1 cellular context compared by ENCODE assay signal in the genomic region with DNA sequence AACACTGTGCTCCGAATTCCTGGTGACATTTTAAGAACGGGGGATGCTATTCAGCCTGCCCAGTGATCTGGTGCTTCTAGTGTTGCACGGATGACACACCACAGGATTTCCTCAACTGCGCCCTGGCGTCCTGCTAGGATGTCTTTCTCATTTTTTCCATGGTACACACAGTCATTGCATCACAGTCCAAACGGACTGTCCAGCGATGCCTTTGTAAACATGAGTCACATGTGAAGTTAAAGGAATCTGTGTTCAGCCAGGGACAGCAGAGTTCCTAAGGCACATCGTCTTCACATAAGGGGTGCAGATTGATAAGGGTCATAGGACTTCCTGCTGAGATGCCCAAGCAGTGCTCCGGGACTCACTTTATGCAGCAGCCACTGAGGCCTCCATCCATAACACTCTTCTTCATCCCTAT.
A peak's percentile ranks its signal among the peaks of the same experiment; 100 is the strongest.
TF ChIP-seq lines count a peak whose summit lies in the region.

No MANE protein-coding gene starts in this region.

TF ChIP-seq in HepG2, 621 proteins besides CTCF, POLR2A, EP300 and RAD21 (continued from another document and continues in another):
- TF ChIP-seq, protein P1, sequence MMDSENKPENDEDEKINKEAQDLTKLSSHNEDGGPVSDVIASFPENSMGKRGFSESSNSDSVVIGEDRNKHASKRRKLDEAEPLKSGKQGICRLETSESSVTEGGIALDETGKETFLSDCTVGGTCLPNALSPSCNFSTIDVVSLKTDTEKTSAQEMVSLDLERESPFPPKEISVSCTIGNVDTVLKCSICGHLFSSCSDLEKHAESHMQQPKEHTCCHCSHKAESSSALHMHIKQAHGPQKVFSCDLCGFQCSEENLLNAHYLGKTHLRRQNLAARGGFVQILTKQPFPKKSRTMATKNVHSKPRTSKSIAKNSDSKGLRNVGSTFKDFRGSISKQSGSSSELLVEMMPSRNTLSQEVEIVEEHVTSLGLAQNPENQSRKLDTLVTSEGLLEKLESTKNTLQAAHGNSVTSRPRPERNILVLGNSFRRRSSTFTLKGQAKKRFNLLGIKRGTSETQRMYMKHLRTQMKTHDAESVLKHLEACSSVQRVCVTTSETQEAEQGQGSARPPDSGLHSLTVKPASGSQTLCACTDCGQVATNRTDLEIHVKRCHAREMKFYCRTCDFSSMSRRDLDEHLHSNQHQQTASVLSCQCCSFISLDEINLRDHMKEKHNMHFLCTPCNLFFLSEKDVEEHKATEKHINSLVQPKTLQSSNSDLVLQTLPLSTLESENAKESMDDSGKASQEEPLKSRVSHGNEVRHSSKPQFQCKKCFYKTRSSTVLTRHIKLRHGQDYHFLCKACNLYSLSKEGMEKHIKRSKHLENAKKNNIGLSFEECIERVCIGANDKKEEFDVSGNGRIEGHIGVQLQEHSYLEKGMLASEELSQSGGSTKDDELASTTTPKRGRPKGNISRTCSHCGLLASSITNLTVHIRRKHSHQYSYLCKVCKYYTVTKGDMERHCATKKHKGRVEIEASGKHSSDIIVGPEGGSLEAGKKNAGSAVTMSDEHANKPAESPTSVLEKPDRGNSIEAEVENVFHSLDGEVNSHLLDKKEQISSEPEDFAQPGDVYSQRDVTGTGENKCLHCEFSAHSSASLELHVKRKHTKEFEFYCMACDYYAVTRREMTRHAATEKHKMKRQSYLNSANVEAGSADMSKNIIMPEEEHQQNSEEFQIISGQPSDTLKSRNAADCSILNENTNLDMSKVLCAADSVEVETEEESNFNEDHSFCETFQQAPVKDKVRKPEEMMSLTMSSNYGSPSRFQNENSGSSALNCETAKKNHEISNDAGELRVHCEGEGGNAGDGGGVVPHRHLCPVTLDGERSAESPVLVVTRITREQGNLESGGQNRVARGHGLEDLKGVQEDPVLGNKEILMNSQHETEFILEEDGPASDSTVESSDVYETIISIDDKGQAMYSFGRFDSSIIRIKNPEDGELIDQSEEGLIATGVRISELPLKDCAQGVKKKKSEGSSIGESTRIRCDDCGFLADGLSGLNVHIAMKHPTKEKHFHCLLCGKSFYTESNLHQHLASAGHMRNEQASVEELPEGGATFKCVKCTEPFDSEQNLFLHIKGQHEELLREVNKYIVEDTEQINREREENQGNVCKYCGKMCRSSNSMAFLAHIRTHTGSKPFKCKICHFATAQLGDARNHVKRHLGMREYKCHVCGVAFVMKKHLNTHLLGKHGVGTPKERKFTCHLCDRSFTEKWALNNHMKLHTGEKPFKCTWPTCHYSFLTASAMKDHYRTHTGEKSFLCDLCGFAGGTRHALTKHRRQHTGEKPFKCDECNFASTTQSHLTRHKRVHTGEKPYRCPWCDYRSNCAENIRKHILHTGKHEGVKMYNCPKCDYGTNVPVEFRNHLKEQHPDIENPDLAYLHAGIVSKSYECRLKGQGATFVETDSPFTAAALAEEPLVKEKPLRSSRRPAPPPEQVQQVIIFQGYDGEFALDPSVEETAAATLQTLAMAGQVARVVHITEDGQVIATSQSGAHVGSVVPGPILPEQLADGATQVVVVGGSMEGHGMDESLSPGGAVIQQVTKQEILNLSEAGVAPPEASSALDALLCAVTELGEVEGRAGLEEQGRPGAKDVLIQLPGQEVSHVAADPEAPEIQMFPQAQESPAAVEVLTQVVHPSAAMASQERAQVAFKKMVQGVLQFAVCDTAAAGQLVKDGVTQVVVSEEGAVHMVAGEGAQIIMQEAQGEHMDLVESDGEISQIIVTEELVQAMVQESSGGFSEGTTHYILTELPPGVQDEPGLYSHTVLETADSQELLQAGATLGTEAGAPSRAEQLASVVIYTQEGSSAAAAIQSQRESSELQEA (CRISPR knock-in tag; IDR thresholded peaks at IDR 0.05; ENCODE audit: not compliant biosample characterization) = no peak
- TF ChIP-seq TRIM24 (CRISPR knock-in tag; IDR thresholded peaks at IDR 0.05) (no peak), PHF21A (CRISPR knock-in tag; IDR thresholded peaks at IDR 0.05) (peak; percentile 77), MTF2 (CRISPR knock-in tag; IDR thresholded peaks at IDR 0.05; ENCODE audit: borderline replicate concordance) (peak; percentile 19; the same call in 1 of the 2 replicates), ZNF737 (CRISPR knock-in tag; IDR thresholded peaks at IDR 0.05; ENCODE audit: borderline replicate concordance) (no peak), ZNF530 (CRISPR knock-in tag; IDR thresholded peaks at IDR 0.05; ENCODE audit: low read depth) (no peak), ZFP37 (CRISPR knock-in tag; IDR thresholded peaks at IDR 0.05; ENCODE audit: borderline replicate concordance) (no peak), TCF7L2 (IDR thresholded peaks at IDR 0.05; ENCODE audit: low read depth, low read length) (no peak), TEAD2 (CRISPR knock-in tag; IDR thresholded peaks at IDR 0.05) (no peak), EEA1 (CRISPR knock-in tag; IDR thresholded peaks at IDR 0.05; ENCODE audit: borderline replicate concordance) (no peak), KAT2B (IDR thresholded peaks at IDR 0.05; ENCODE audit: borderline replicate concordance, low read depth, low read length) (no peak), ZNF274 (CRISPR knock-in tag; IDR thresholded peaks at IDR 0.05) (no peak), NR2F6 (IDR thresholded peaks at IDR 0.05) (no peak), NR2F6 (CRISPR knock-in tag; IDR thresholded peaks at IDR 0.05) (peak; percentile 73), ZNF549 (CRISPR knock-in tag; IDR thresholded peaks at IDR 0.05) (no peak), ADNP (CRISPR knock-in tag; IDR thresholded peaks at IDR 0.05) (no peak), SATB2 (CRISPR knock-in tag; IDR thresholded peaks at IDR 0.05) (no peak), ZNF230 (CRISPR knock-in tag; IDR thresholded peaks at IDR 0.05) (no peak), CC2D1A (CRISPR knock-in tag; IDR thresholded peaks at IDR 0.05) (no peak), ZNF253 (CRISPR knock-in tag; IDR thresholded peaks at IDR 0.05; ENCODE audit: borderline replicate concordance) (no peak), HDAC2 (CRISPR knock-in tag; IDR thresholded peaks at IDR 0.05) (peak; percentile 98)
- TF ChIP-seq, protein P2, sequence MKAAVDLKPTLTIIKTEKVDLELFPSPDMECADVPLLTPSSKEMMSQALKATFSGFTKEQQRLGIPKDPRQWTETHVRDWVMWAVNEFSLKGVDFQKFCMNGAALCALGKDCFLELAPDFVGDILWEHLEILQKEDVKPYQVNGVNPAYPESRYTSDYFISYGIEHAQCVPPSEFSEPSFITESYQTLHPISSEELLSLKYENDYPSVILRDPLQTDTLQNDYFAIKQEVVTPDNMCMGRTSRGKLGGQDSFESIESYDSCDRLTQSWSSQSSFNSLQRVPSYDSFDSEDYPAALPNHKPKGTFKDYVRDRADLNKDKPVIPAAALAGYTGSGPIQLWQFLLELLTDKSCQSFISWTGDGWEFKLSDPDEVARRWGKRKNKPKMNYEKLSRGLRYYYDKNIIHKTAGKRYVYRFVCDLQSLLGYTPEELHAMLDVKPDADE (CRISPR knock-in tag; IDR thresholded peaks at IDR 0.05) = no peak
- TF ChIP-seq, protein P3, sequence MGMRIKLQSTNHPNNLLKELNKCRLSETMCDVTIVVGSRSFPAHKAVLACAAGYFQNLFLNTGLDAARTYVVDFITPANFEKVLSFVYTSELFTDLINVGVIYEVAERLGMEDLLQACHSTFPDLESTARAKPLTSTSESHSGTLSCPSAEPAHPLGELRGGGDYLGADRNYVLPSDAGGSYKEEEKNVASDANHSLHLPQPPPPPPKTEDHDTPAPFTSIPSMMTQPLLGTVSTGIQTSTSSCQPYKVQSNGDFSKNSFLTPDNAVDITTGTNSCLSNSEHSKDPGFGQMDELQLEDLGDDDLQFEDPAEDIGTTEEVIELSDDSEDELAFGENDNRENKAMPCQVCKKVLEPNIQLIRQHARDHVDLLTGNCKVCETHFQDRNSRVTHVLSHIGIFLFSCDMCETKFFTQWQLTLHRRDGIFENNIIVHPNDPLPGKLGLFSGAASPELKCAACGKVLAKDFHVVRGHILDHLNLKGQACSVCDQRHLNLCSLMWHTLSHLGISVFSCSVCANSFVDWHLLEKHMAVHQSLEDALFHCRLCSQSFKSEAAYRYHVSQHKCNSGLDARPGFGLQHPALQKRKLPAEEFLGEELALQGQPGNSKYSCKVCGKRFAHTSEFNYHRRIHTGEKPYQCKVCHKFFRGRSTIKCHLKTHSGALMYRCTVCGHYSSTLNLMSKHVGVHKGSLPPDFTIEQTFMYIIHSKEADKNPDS (CRISPR knock-in tag; IDR thresholded peaks at IDR 0.05) = 0 out of 2 replicates have a peak, but pooled peaks have one; percentile 57
- TF ChIP-seq, protein P4, sequence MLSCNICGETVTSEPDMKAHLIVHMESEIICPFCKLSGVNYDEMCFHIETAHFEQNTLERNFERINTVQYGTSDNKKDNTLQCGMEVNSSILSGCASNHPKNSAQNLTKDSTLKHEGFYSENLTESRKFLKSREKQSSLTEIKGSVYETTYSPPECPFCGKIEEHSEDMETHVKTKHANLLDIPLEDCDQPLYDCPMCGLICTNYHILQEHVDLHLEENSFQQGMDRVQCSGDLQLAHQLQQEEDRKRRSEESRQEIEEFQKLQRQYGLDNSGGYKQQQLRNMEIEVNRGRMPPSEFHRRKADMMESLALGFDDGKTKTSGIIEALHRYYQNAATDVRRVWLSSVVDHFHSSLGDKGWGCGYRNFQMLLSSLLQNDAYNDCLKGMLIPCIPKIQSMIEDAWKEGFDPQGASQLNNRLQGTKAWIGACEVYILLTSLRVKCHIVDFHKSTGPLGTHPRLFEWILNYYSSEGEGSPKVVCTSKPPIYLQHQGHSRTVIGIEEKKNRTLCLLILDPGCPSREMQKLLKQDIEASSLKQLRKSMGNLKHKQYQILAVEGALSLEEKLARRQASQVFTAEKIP (CRISPR knock-in tag; IDR thresholded peaks at IDR 0.05; ENCODE audit: borderline replicate concordance) = no peak
- TF ChIP-seq, protein P5, sequence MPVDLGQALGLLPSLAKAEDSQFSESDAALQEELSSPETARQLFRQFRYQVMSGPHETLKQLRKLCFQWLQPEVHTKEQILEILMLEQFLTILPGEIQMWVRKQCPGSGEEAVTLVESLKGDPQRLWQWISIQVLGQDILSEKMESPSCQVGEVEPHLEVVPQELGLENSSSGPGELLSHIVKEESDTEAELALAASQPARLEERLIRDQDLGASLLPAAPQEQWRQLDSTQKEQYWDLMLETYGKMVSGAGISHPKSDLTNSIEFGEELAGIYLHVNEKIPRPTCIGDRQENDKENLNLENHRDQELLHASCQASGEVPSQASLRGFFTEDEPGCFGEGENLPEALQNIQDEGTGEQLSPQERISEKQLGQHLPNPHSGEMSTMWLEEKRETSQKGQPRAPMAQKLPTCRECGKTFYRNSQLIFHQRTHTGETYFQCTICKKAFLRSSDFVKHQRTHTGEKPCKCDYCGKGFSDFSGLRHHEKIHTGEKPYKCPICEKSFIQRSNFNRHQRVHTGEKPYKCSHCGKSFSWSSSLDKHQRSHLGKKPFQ (CRISPR knock-in tag; IDR thresholded peaks at IDR 0.05; ENCODE audit: insufficient replicate concordance) = no peak
- TF ChIP-seq, protein P6, sequence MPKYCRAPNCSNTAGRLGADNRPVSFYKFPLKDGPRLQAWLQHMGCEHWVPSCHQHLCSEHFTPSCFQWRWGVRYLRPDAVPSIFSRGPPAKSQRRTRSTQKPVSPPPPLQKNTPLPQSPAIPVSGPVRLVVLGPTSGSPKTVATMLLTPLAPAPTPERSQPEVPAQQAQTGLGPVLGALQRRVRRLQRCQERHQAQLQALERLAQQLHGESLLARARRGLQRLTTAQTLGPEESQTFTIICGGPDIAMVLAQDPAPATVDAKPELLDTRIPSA (CRISPR knock-in tag; IDR thresholded peaks at IDR 0.05; ENCODE audit: borderline replicate concordance) = no peak
- TF ChIP-seq, protein P7, sequence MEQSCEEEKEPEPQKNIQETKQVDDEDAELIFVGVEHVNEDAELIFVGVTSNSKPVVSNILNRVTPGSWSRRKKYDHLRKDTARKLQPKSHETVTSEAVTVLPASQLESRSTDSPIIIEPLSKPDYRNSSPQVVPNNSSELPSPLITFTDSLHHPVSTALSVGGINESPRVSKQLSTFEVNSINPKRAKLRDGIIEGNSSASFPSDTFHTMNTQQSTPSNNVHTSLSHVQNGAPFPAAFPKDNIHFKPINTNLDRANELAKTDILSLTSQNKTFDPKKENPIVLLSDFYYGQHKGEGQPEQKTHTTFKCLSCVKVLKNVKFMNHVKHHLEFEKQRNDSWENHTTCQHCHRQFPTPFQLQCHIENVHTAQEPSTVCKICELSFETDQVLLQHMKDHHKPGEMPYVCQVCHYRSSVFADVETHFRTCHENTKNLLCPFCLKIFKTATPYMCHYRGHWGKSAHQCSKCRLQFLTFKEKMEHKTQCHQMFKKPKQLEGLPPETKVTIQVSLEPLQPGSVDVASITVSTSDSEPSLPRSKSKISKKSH (CRISPR knock-in tag; IDR thresholded peaks at IDR 0.05; ENCODE audit: borderline replicate concordance) = no peak
- TF ChIP-seq, protein P8, sequence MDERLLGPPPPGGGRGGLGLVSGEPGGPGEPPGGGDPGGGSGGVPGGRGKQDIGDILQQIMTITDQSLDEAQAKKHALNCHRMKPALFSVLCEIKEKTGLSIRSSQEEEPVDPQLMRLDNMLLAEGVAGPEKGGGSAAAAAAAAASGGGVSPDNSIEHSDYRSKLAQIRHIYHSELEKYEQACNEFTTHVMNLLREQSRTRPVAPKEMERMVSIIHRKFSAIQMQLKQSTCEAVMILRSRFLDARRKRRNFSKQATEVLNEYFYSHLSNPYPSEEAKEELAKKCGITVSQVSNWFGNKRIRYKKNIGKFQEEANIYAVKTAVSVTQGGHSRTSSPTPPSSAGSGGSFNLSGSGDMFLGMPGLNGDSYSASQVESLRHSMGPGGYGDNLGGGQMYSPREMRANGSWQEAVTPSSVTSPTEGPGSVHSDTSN (CRISPR knock-in tag; IDR thresholded peaks at IDR 0.05) = peak; percentile 42; the same call in 1 of the 2 replicates
